ENCODE assay signal across 8 cellular contexts in the genomic region with DNA sequence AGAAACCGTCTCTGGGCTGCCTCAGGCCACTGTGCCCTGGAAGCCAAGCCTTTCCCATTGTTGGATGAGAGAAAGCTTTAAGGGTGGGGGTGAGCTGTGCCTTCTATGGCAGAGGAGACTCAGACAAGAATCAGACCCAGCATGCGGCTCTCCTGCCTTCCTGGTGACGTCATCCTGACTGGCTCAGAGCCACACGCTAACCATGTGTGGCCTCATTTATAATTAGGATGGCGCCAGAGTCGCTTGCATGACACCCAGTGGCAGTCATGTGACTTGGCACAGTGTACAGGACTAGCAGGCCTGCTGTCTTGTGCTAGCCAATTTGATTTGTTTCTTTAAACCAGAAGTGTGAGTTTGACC.
DNase-seq lines count a peak whose midpoint lies in the region; ATAC-seq and TF ChIP-seq lines count a peak whose summit lies in the region.

No MANE protein-coding gene starts in this region.

- intact Hi-C loops in esophagus squamous epithelium (cut with DNase I), result no loop called here

- no peak overlapping the region for H3K4me3 ChIP-seq in esophagus squamous epithelium

- CTCF ChIA-PET in RWPE1 (lab: Yijun Ruan, JAX), result no interaction called here

- 21 to 27% methylated on average over 2 to 3 of the region's 6 CpGs for WGBS in esophagus squamous epithelium, 2 donors

- peaks cover 0 to 47% (median 0%) of the 10 kb centered on the region in 3 donors for H3K36me3 ChIP-seq in esophagus squamous epithelium

- H3K27me3 ChIP-seq in esophagus squamous epithelium, result no peaks in the 10 kb centered on the region

- no peaks in the 10 kb centered on the region for H3K9me3 ChIP-seq in esophagus squamous epithelium

- ATAC-seq in HG02571 (IDR thresholded peaks at IDR 0.05; ENCODE audit: unreplicated experiment) (no peak), HG02981 (IDR thresholded peaks at IDR 0.05; ENCODE audit: unreplicated experiment) (no peak), HG03354 (IDR thresholded peaks at IDR 0.05; ENCODE audit: poor library complexity, severe bottlenecking, unreplicated experiment) (no peak)

- peaks cover 9 to 16% (median 13%) of the 10 kb centered on the region in 3 donors for H3K4me1 ChIP-seq in esophagus squamous epithelium

- TF ChIP-seq POLR2A in esophagus squamous epithelium (IDR thresholded peaks at IDR 0.05), result no peak

- peak; percentile 12; the same call in 1 of the 2 replicates for TF ChIP-seq CTCF in RWPE1 (conservative IDR thresholded peaks at IDR 0.05; ENCODE audit: low read depth)
- TF ChIP-seq CTCF in esophagus squamous epithelium (IDR thresholded peaks at IDR 0.05), result peak in 4 of 6 experiments; percentile 8 to 52 (median 22)

- peak; percentile 96 for DNase-seq in Ammon's horn (ENCODE audit: low spot score)
- DNase-seq in LHCN-M2 (ENCODE audit: low read depth), result peak; percentile 95
- DNase-seq in RWPE1 (ENCODE audit: low spot score), result peak; percentile 82
- DNase-seq in esophagus squamous epithelium (lab: John Stamatoyannopoulos, UW), result peak; percentile 26
- peak; percentile 95 for DNase-seq in mucosa of gallbladder (ENCODE audit: low spot score)

- H3K27ac ChIP-seq in RWPE1 (peak overlapping the region; percentile 67), esophagus squamous epithelium (peak overlapping the region; percentile 10 to 54 (median 23))

- POLR2A ChIA-PET in RWPE1 (lab: Yijun Ruan, JAX; ENCODE audit: low non-redundant PET), result no interaction called here

Comparison
In these comparisons a context has a peak if more than half of its experiments do, and no peak if none do; other contexts are left out.
1. DNase-seq: peak in every context shown above with its lines; median percentile 96 in Ammon's horn; 95 in LHCN-M2; 95 in mucosa of gallbladder; 82 in RWPE1; 26 in esophagus squamous epithelium.